In genomic region chr17:43581581-43581980, GRCh38 we compare ENCODE assay signal across 18 cellular contexts. TPM values are rescaled to one million over a fixed set of nuclear protein-coding genes. Genes with fewer than 3 reads are reported as not detected.
DNase-seq lines count a peak whose midpoint lies in the region; ATAC-seq and TF ChIP-seq lines count a peak whose summit lies in the region.
"Had no signal": no experiment of that assay in that cellular context is flagged by ENCODE, and none has a peak within 500 bp of the region (broad histone marks: within the 10 kb centered on the region; RNA-seq: fewer than 3 reads in every experiment).

No MANE protein-coding gene starts in this region.

- H4K91ac ChIP-seq in mesenchymal stem cell (ENCODE audit: low read length) = peak overlapping the region; percentile 82

- H3K4me1 ChIP-seq in mesenchymal stem cell (ENCODE audit: control insufficient read depth, insufficient read depth, low read depth, low read length) = peaks cover 20% of the 10 kb centered on the region
- H3K4me1 ChIP-seq in subcutaneous abdominal adipose tissue (ENCODE audit: control insufficient read depth in 5 of 5, insufficient read depth in 5 of 5, low read length in 5 of 5) = peaks cover 5 to 82% (median 39%) of the 10 kb centered on the region in 5 donors

- H3K18ac ChIP-seq in mesenchymal stem cell (ENCODE audit: low read depth in 1 of 2, low read length in 2 of 2) = no peak overlapping the region

- no peaks in the 10 kb centered on the region for H3K79me1 ChIP-seq in mesenchymal stem cell (replicated peaks; ENCODE audit: low read length, poor library complexity, severe bottlenecking)

- H2BK15ac ChIP-seq in mesenchymal stem cell (ENCODE audit: low read depth, poor library complexity, severe bottlenecking) = no peak overlapping the region

- H3K27ac ChIP-seq in mesenchymal stem cell (ENCODE audit: low read length, poor library complexity, severe bottlenecking) (no peak overlapping the region), subcutaneous abdominal adipose tissue (ENCODE audit: low read depth, low read length) (peak overlapping the region; percentile 65)
- H3K27ac ChIP-seq: C4-2B, RWPE1 had no signal

- H3K27me3 ChIP-seq in mesenchymal stem cell (ENCODE audit: control insufficient read depth in 1 of 2, insufficient read depth in 1 of 2, low read length in 2 of 2) (peaks cover 20 to 39% of the 10 kb centered on the region in 2 experiments), subcutaneous abdominal adipose tissue (ENCODE audit: control insufficient read depth in 5 of 5, insufficient read depth in 4 of 5, low read length in 5 of 5) (peaks cover 0 to 6% (median 0%) of the 10 kb centered on the region in 5 donors)

- H3K14ac ChIP-seq in mesenchymal stem cell (ENCODE audit: low read length in 2 of 2) = peak overlapping the region in 1 of 2 experiments; percentile 6

- no peak overlapping the region for H2BK5ac ChIP-seq in mesenchymal stem cell (ENCODE audit: low read depth, low read length, poor library complexity, severe bottlenecking)

- H2BK120ac ChIP-seq in mesenchymal stem cell (ENCODE audit: low read depth, low read length) = no peak overlapping the region

- no peaks in the 10 kb centered on the region for H3K36me3 ChIP-seq in mesenchymal stem cell (ENCODE audit: control insufficient read depth in 1 of 2, insufficient read depth in 2 of 2, low read depth in 1 of 2, low read length in 2 of 2)
- no peaks in the 10 kb centered on the region for H3K36me3 ChIP-seq in subcutaneous abdominal adipose tissue (ENCODE audit: control insufficient read depth in 5 of 5, insufficient read depth in 5 of 5, low read length in 5 of 5)

- H3K4me3 ChIP-seq in mesenchymal stem cell (ENCODE audit: insufficient read depth in 1 of 2, low read depth in 1 of 2, low read length in 2 of 2) = no peak overlapping the region
- H3K4me3 ChIP-seq in subcutaneous abdominal adipose tissue (ENCODE audit: low read depth in 1 of 5, low read length in 5 of 5) = no peak overlapping the region

- H3K4me2 ChIP-seq in mesenchymal stem cell (ENCODE audit: low read length, poor library complexity, severe bottlenecking) = no peak overlapping the region

- H3K4ac ChIP-seq in mesenchymal stem cell (ENCODE audit: low read depth in 1 of 2, low read length in 2 of 2) = no peak overlapping the region

- H3K9me3 ChIP-seq in mesenchymal stem cell (ENCODE audit: control insufficient read depth, low read length) = no peaks in the 10 kb centered on the region
- no peaks in the 10 kb centered on the region for H3K9me3 ChIP-seq in subcutaneous abdominal adipose tissue (ENCODE audit: control insufficient read depth in 5 of 5, low read length in 5 of 5)

- 90% methylated on average over 5 of the region's 5 CpGs for WGBS in mesenchymal stem cell

- TF ChIP-seq EP300 in Ishikawa (IDR thresholded peaks at IDR 0.05; ENCODE audit: borderline replicate concordance) = peak; percentile 82

- peak; percentile 16 for TF ChIP-seq RAD21 in Ishikawa (IDR thresholded peaks at IDR 0.05; ENCODE audit: low read depth)

- no peak overlapping the region for H4K8ac ChIP-seq in mesenchymal stem cell (ENCODE audit: low read length)

- H3K23ac ChIP-seq in mesenchymal stem cell (ENCODE audit: low read length in 2 of 2) = no peak overlapping the region

- peak; percentile 64 for DNase-seq in RPMI7951 (ENCODE audit: low read depth)
- DNase-seq in mesenchymal stem cell = no peak
- no peak for DNase-seq in cerebellar nuclear complex (lab: John Stamatoyannopoulos, UW)
- DNase-seq: AML-193, DND-41, H9, KBM-7, NCI-H1417 treated with DMSO at 0.1 percent for 48 hours, NCI-H187 treated with DMSO at 0.1 percent for 48 hours, NCI-H226, NCI-H524, NCI-H82 had no signal

- H2AFZ ChIP-seq in mesenchymal stem cell (ENCODE audit: low read depth, low read length) = no peak overlapping the region

- ATAC-seq in HG03039 (IDR thresholded peaks at IDR 0.05; ENCODE audit: unreplicated experiment) (no peak), HG03196 (IDR thresholded peaks at IDR 0.05; ENCODE audit: unreplicated experiment) (no peak)

- H3K9ac ChIP-seq in mesenchymal stem cell (ENCODE audit: low read length) = no peak overlapping the region
- no peak overlapping the region for H3K9ac ChIP-seq in subcutaneous abdominal adipose tissue (ENCODE audit: low read length in 5 of 5)

- H2AK5ac ChIP-seq in mesenchymal stem cell (ENCODE audit: low read length, severe bottlenecking) = no peak overlapping the region

- no peak overlapping the region for H2BK12ac ChIP-seq in mesenchymal stem cell (ENCODE audit: low read length in 2 of 2)

TF ChIP-seq in Ishikawa, 13 proteins besides CTCF, POLR2A, EP300 and RAD21:
- peak; percentile 49; the same call in 1 of the 2 replicates for TF ChIP-seq FOXM1 (IDR thresholded peaks at IDR 0.05; ENCODE audit: borderline replicate concordance, low read depth)
- no peak for TF ChIP-seq REST (IDR thresholded peaks at IDR 0.05; ENCODE audit: low read depth)
- no peak for TF ChIP-seq EGR1 (IDR thresholded peaks at IDR 0.05)
- TF ChIP-seq MAX (IDR thresholded peaks at IDR 0.05) = peak; percentile 43; the same call in 1 of the 2 replicates
- TF ChIP-seq NFIC (IDR thresholded peaks at IDR 0.05) = peak; percentile 92
- TF ChIP-seq TCF12 (IDR thresholded peaks at IDR 0.05; ENCODE audit: low read depth) = peak; percentile 79

RNA-seq across cellular contexts. Expression of gene ETV4, which starts 35.4 kb away (rescaled TPM):
- 44.2 and 46.9 TPM in 2 replicates for total RNA-seq in RPMI7951 (2014; rRNA removed; shearing (Covaris generic))
- polyA plus RNA-seq in mesenchymal stem cell (2013, experiment 1 of 2) = 25.3 TPM
- polyA plus RNA-seq in mesenchymal stem cell (2013, experiment 2 of 2) = 24.1 TPM
